In the genomic region with DNA sequence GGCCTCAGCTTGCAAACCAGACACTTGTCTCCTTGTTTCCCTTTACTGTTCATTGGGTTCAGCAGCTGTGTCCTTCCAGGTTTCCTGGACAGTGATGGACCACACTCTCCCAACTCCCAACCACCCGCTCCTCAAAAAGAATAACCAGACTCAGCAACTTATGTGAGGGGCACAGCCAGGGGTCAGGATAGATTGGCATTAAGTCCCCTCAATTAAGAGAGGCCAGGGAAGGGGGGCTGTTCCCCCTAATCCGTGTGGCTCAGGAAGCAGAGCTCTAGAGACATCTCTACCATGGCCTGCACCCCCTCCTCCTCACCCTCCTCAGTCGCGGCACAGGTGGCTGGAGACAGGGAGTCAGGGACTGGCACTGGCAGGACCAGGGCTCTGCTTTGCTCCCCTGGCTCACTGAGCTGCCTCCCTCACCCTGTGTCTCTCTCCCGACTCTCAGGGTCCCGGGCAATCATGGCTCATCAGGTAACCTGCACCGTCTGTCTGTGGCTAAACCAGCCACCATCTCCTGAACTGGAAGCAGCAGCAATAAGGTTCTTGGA, we compare ENCODE assay signal across 26 cellular contexts.
DNase-seq lines count a peak whose midpoint lies in the region; ATAC-seq and TF ChIP-seq lines count a peak whose summit lies in the region.
"Had no signal": no experiment of that assay in that cellular context is flagged by ENCODE, and none has a peak within 500 bp of the region (broad histone marks: within the 10 kb centered on the region; RNA-seq: fewer than 3 reads in every experiment).

No MANE protein-coding gene starts in this region.

- H3K9me3 ChIP-seq in DND-41 (ENCODE audit: insufficient read depth, low read length, severe bottlenecking) (peaks cover 4% of the 10 kb centered on the region), PC-3 (ENCODE audit: low read length) (no peaks in the 10 kb centered on the region), smooth muscle cell (replicated peaks; ENCODE audit: low read depth) (no peaks in the 10 kb centered on the region), esophagus squamous epithelium (peaks cover 0 to 2% (median 0%) of the 10 kb centered on the region in 3 donors)

- CTCF ChIA-PET in PC-3 (lab: Charles Lee) = no interaction called here

- H3K79me2 ChIP-seq in DND-41 (ENCODE audit: insufficient read depth, low read length) (no peaks in the 10 kb centered on the region), PC-3 (ENCODE audit: low read length) (no peaks in the 10 kb centered on the region), smooth muscle cell (ENCODE audit: low read depth) (no peaks in the 10 kb centered on the region)

- no peaks in the 10 kb centered on the region for H3K9me2 ChIP-seq in PC-3 (replicated peaks; ENCODE audit: low read length)
- H3K9me2 ChIP-seq: SK-N-SH had no signal

- H3K4me1 ChIP-seq in DND-41 (ENCODE audit: insufficient read depth, low read length) (peaks cover 52% of the 10 kb centered on the region), PC-3 (ENCODE audit: insufficient read depth, low read length) (peaks cover 17% of the 10 kb centered on the region), smooth muscle cell (ENCODE audit: low read depth) (peaks cover 4% of the 10 kb centered on the region), esophagus squamous epithelium (peaks cover 0 to 9% (median 0%) of the 10 kb centered on the region in 3 donors)

- H3K27me3 ChIP-seq in DND-41 (ENCODE audit: insufficient read depth, low read length, poor library complexity) = no peaks in the 10 kb centered on the region
- H3K27me3 ChIP-seq in PC-3 (ENCODE audit: low read length) = no peaks in the 10 kb centered on the region
- H3K27me3 ChIP-seq in smooth muscle cell (ENCODE audit: low read depth) = peaks cover 55% of the 10 kb centered on the region
- H3K27me3 ChIP-seq in esophagus squamous epithelium = peaks cover 0 to 34% (median 0%) of the 10 kb centered on the region in 4 donors

- WGBS in smooth muscle cell (ENCODE audit: low lambda C conversion rate) = 70% methylated on average over 7 of the region's 7 CpGs
- WGBS in esophagus squamous epithelium, 2 donors = 57 to 79% methylated on average over 4 to 6 of the region's 7 CpGs

- H3K4me3 ChIP-seq in DND-41 (ENCODE audit: low read depth in 1 of 2, low read length in 2 of 2) (no peak overlapping the region), PC-3 (ENCODE audit: low read length) (no peak overlapping the region), smooth muscle cell (no peak overlapping the region), esophagus squamous epithelium (no peak overlapping the region)
- H3K4me3 ChIP-seq: gastroesophageal sphincter, lung, tibial nerve had no signal

- DNase-seq in DND-41 (no peak), PC-3 (no peak), left lobe of liver (ENCODE audit: low spot score) (peak; percentile 33), smooth muscle cell (lab: John Stamatoyannopoulos, UW; ENCODE audit: unreplicated experiment) (no peak), esophagus squamous epithelium (lab: John Stamatoyannopoulos, UW) (no peak), GM10266 (ENCODE audit: extremely low spot score) (no peak)
- DNase-seq: activated CD4-positive, alpha-beta T cell treated with anti-CD3 and anti-CD28 coated beads for 48 hours; activated gamma-delta T cell treated with Interleukin-2 at 50 U/mL for 16 hours; activated naive CD8-positive, alpha-beta T cell treated with anti-CD3 and anti-CD28 coated beads, Interleukin-2, amount 50 U/mL, for 24 hours; activated T-cell treated with anti-CD3 and anti-CD28 coated beads, Interleukin-2, amount 50 U/mL, for 24 hours; CD4-positive, alpha-beta memory T cell; DMS 273 treated with DMSO at 0.1 percent for 48 hours; GOT3; NCI-H1105; NCI-H2029 treated with DMSO at 0.1 percent for 48 hours; NCI-H2227 treated with DMSO at 0.1 percent for 48 hours; occipital lobe; SK-N-SH; stimulated activated CD4-positive, alpha-beta T cell treated with anti-CD3 and anti-CD28 coated beads, Interleukin-2, amount 100 ng/mL, for 48 hours; T-helper 2 cell had no signal

- TF ChIP-seq CTCF in DND-41 (IDR thresholded peaks at IDR 0.05; ENCODE audit: borderline replicate concordance, extremely low read depth, low read length, poor library complexity, severe bottlenecking) (no peak), PC-3 (conservative IDR thresholded peaks at IDR 0.05; ENCODE audit: low read depth, low read length) (no peak), smooth muscle cell (IDR thresholded peaks at IDR 0.05; ENCODE audit: borderline replicate concordance, insufficient read depth, poor library complexity, severe bottlenecking) (no peak), esophagus squamous epithelium (IDR thresholded peaks at IDR 0.05) (no peak), GM10266 (IDR thresholded peaks at IDR 0.05; ENCODE audit: control insufficient read depth, insufficient read depth, low read depth, missing control alignments) (no peak)

- BruUV-seq in PC-3 (replicated peaks; lab: Mats Ljungman, UMichigan) = no TSS peak

- H3K9ac ChIP-seq in DND-41 (ENCODE audit: low read depth, low read length) = peak overlapping the region; percentile 19
- H3K9ac ChIP-seq in PC-3 (ENCODE audit: low read length) = no peak overlapping the region
- H3K9ac ChIP-seq in smooth muscle cell (ENCODE audit: low read depth) = no peak overlapping the region
- H3K9ac ChIP-seq: SK-N-SH had no signal

- POLR2A ChIA-PET in PC-3 (lab: Charles Lee; ENCODE audit: unreplicated experiment) = no interaction called here

- no peaks in the 10 kb centered on the region for H4K20me1 ChIP-seq in DND-41 (ENCODE audit: insufficient read depth, low read length)
- H4K20me1 ChIP-seq in PC-3 (ENCODE audit: low read length) = no peaks in the 10 kb centered on the region
- no peaks in the 10 kb centered on the region for H4K20me1 ChIP-seq in smooth muscle cell (ENCODE audit: low read depth)

- H2AFZ ChIP-seq in DND-41 (ENCODE audit: low read depth, low read length) = no peak overlapping the region
- no peak overlapping the region for H2AFZ ChIP-seq in PC-3 (ENCODE audit: low read length)
- H2AFZ ChIP-seq in smooth muscle cell (ENCODE audit: low read depth) = no peak overlapping the region

- TF ChIP-seq POLR2A in esophagus squamous epithelium (IDR thresholded peaks at IDR 0.05) = no peak

- H3K27ac ChIP-seq in DND-41 (ENCODE audit: low read length) (peak overlapping the region; percentile 72), PC-3 (ENCODE audit: low read length) (no peak overlapping the region), smooth muscle cell (ENCODE audit: low read depth) (peak overlapping the region; percentile 56), esophagus squamous epithelium (no peak overlapping the region)
- H3K27ac ChIP-seq: HL-60 had no signal

- H3F3A ChIP-seq in PC-3 (ENCODE audit: low read length, unreplicated experiment) (no peaks in the 10 kb centered on the region), smooth muscle cell (ENCODE audit: low read depth) (no peaks in the 10 kb centered on the region)

- H3K4me2 ChIP-seq in DND-41 (ENCODE audit: insufficient read depth, low read length) = no peak overlapping the region
- peak overlapping the region; percentile 34; the same call in 1 of the 2 replicates for H3K4me2 ChIP-seq in PC-3 (ENCODE audit: low read length)
- H3K4me2 ChIP-seq in smooth muscle cell = no peak overlapping the region
- H3K4me2 ChIP-seq: SK-N-SH had no signal

- H3K36me3 ChIP-seq in DND-41 (ENCODE audit: insufficient read depth, low read length) (no peaks in the 10 kb centered on the region), PC-3 (ENCODE audit: low read depth, low read length) (no peaks in the 10 kb centered on the region), smooth muscle cell (ENCODE audit: low read depth) (no peaks in the 10 kb centered on the region), esophagus squamous epithelium (no peaks in the 10 kb centered on the region)
- H3K36me3 ChIP-seq: gastroesophageal sphincter, tibial nerve had no signal

- intact Hi-C loops in PC-3 (cut with micrococcal nuclease) = no loop called here
- intact Hi-C loops in esophagus squamous epithelium (cut with DNase I) = no loop called here

- ATAC-seq in DND-41 (ENCODE audit: insufficient read depth, low read depth) = no peak
- ATAC-seq in PC-3 = no peak
- no peak for ATAC-seq in left lobe of liver
- no peak for ATAC-seq in HG03521 (IDR thresholded peaks at IDR 0.05; ENCODE audit: unreplicated experiment)
- ATAC-seq in HG03378 (IDR thresholded peaks at IDR 0.05; ENCODE audit: unreplicated experiment) = no peak
- ATAC-seq: activated naive CD8-positive, alpha-beta T cell treated with anti-CD3 and anti-CD28 coated beads, Interleukin-2, amount 50 U/mL, for 24 hours had no signal

Comparison
In these comparisons a context has a peak if more than half of its experiments do, and no peak if none do; other contexts are left out.
1. H3K27ac ChIP-seq: peak in DND-41 (single experiment) and smooth muscle cell (single experiment); none in PC-3 (single experiment) and esophagus squamous epithelium (0 of 4).